In genomic region chr5:34834794-34835089, GRCh38 we compare ENCODE assay signal across 1 cellular context.
TF ChIP-seq lines count a peak whose summit lies in the region.

No MANE protein-coding gene starts in this region.

TF ChIP-seq in K562, 482 proteins besides CTCF, POLR2A, EP300 and RAD21 (continued from another document):
- TF ChIP-seq CLOCK (CRISPR knock-in tag; IDR thresholded peaks at IDR 0.05; ENCODE audit: borderline replicate concordance) (no peak), STAT5B (CRISPR knock-in tag; IDR thresholded peaks at IDR 0.05) (no peak), CBFB (CRISPR knock-in tag; IDR thresholded peaks at IDR 0.05) (no peak), ZNF778 (CRISPR knock-in tag; IDR thresholded peaks at IDR 0.05) (no peak)
